In the genomic region with DNA sequence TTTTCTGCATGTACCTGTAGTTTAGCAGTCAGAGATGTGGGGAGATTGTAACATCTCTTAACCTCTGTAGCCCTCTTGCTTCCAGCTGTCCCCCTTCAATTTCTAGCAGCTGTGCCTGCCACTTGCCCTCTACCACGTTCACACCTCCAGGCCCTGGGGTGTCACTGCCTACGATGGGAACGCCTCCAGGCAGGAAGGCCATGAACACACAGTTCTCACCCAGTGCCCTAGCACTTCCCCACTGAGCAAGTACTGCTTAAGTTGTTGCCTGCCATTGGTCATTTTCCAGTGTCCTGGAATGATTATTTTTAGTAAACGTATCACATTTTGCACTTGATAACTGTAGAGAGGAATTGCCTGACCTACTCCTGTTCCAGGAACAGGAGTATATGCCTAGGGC, we compare ENCODE assay signal across 14 cellular contexts.
DNase-seq lines count a peak whose midpoint lies in the region; ATAC-seq and TF ChIP-seq lines count a peak whose summit lies in the region.
"Had no signal": no experiment of that assay in that cellular context is flagged by ENCODE, and none has a peak within 500 bp of the region (broad histone marks: within the 10 kb centered on the region; RNA-seq: fewer than 3 reads in every experiment).

No MANE protein-coding gene starts in this region.

- no peak overlapping the region for H2BK120ac ChIP-seq in neuronal stem cell (ENCODE audit: low read depth, low read length)

- no peak overlapping the region for H4K91ac ChIP-seq in neuronal stem cell (ENCODE audit: low read depth, low read length, poor library complexity)

- H3K18ac ChIP-seq in neuronal stem cell (ENCODE audit: low read length), result no peak overlapping the region

- peak overlapping the region; percentile 69 for H2BK5ac ChIP-seq in neuronal stem cell (ENCODE audit: low read length)

- H3K36me3 ChIP-seq in SU-DHL-6 (ENCODE audit: low read length), result 0 out of 2 replicates have a peak, but pooled peaks cover 3% of the 10 kb centered on the region
- peaks cover 7% of the 10 kb centered on the region in 2 donors for H3K36me3 ChIP-seq in neuronal stem cell (replicated peaks in 1 of 2; ENCODE audit: control insufficient read depth in 2 of 2, insufficient read depth in 2 of 2, low read length in 2 of 2)
- H3K36me3 ChIP-seq in CD8-positive, alpha-beta T cell (ENCODE audit: insufficient read depth, low read length), result no peaks in the 10 kb centered on the region

- H3K27ac Mint-ChIP-seq in CD8-positive, alpha-beta T cell, result no peak overlapping the region

- peak overlapping the region; percentile 99; the same call in 1 of the 2 replicates for H3K27ac ChIP-seq in SU-DHL-6 (ENCODE audit: low read depth, low read length)
- H3K27ac ChIP-seq in neuronal stem cell (replicated peaks; ENCODE audit: low read length), result no peak overlapping the region
- H3K27ac ChIP-seq in CD8-positive, alpha-beta T cell (ENCODE audit: low read depth, low read length), result no peak overlapping the region

- H3K27me3 ChIP-seq in SU-DHL-6 (ENCODE audit: low read length) (no peaks in the 10 kb centered on the region), neuronal stem cell (ENCODE audit: control insufficient read depth in 3 of 3, insufficient read depth in 3 of 3, low read depth in 1 of 3, low read length in 3 of 3) (no peaks in the 10 kb centered on the region)
- no peaks in the 10 kb centered on the region for H3K27me3 ChIP-seq in CD8-positive, alpha-beta T cell (ENCODE audit: insufficient read depth, low read length)

- H3K9me2 ChIP-seq in SU-DHL-6 (replicated peaks; ENCODE audit: insufficient read depth, low read length), result no peaks in the 10 kb centered on the region

- no peaks in the 10 kb centered on the region for H3K79me2 ChIP-seq in SU-DHL-6 (ENCODE audit: insufficient read depth, low read length)

- H3K4me1 Mint-ChIP-seq in CD8-positive, alpha-beta T cell (ENCODE audit: low read depth), result no peaks in the 10 kb centered on the region

- DNase-seq in CD1c-positive myeloid dendritic cell (ENCODE audit: extremely low spot score) (peak; percentile 29), left cardiac atrium (peak; percentile 62), neuronal stem cell (ENCODE audit: low spot score) (no peak)
- DNase-seq in CD8-positive, alpha-beta T cell, result no peak
- DNase-seq in activated CD8-positive, alpha-beta memory T cell treated with anti-CD3 and anti-CD28 coated beads, Interleukin-2, amount 50 U/mL, for 4 hours, result no peak
- DNase-seq: C1 segment of cervical spinal cord, DMS 273 treated with DMSO at 0.1 percent for 48 hours, GF-D8, H9, NCI-H187, NCI-H69, SIG-M5 had no signal

- no peaks in the 10 kb centered on the region for H3K9me3 ChIP-seq in SU-DHL-6 (ENCODE audit: insufficient read depth, low read length)
- H3K9me3 ChIP-seq in neuronal stem cell (replicated peaks in 1 of 2; ENCODE audit: control insufficient read depth in 2 of 2, insufficient read depth in 1 of 2, low read depth in 1 of 2, low read length in 2 of 2), result peaks cover 0 to 14% of the 10 kb centered on the region in 2 donors
- peaks cover 8% of the 10 kb centered on the region for H3K9me3 ChIP-seq in CD8-positive, alpha-beta T cell (ENCODE audit: low read length)

- no peak overlapping the region for H3K9ac ChIP-seq in SU-DHL-6 (ENCODE audit: low read length)
- H3K9ac ChIP-seq in neuronal stem cell (ENCODE audit: low read depth, low read length, poor library complexity), result no peak overlapping the region

- WGBS in neuronal stem cell (ENCODE audit: extremely low coverage in 2 of 2, insufficient read length in 2 of 2, insufficient replicate concordance in 1 of 2), 2 donors, result no CpG with 5 or more reads among the region's 4 CpGs

- intact Hi-C loops in left cardiac atrium (cut with DNase I), result no loop called here
- intact Hi-C loops in CD8-positive, alpha-beta T cell (cut with DNase I, micrococcal nuclease), result no loop called here

- H2BK15ac ChIP-seq in neuronal stem cell (ENCODE audit: low read length), result no peak overlapping the region

- H3K4me2 ChIP-seq in SU-DHL-6 (ENCODE audit: low read depth, low read length, poor library complexity, severe bottlenecking), result no peak overlapping the region
- H3K4me2 ChIP-seq in neuronal stem cell (ENCODE audit: insufficient read depth, low read length, poor library complexity, severe bottlenecking), result no peak overlapping the region

- H3K79me1 ChIP-seq in neuronal stem cell (ENCODE audit: low read depth, low read length), result no peaks in the 10 kb centered on the region

- H3K27me3 Mint-ChIP-seq in CD8-positive, alpha-beta T cell (ENCODE audit: low read depth), result peaks cover 10% of the 10 kb centered on the region

- POLR2A ChIA-PET in CD8-positive, alpha-beta T cell (lab: Charles Lee), result no interaction called here

- H3K14ac ChIP-seq in neuronal stem cell (ENCODE audit: low read length), result no peak overlapping the region

- no peak overlapping the region for H4K8ac ChIP-seq in neuronal stem cell (ENCODE audit: low read depth, low read length)

- no peak overlapping the region for H3K4ac ChIP-seq in neuronal stem cell (ENCODE audit: low read length)

- CTCF ChIA-PET in CD8-positive, alpha-beta T cell (lab: Charles Lee), result no interaction called here

- H3F3A ChIP-seq in SU-DHL-6 (ENCODE audit: insufficient read depth), result peaks cover 51% of the 10 kb centered on the region

- no peaks in the 10 kb centered on the region for H4K20me1 ChIP-seq in SU-DHL-6 (ENCODE audit: low read depth, low read length)

- H3K9me3 Mint-ChIP-seq in CD8-positive, alpha-beta T cell, result peaks cover 16% of the 10 kb centered on the region

- H2BK12ac ChIP-seq in neuronal stem cell (ENCODE audit: low read length), result no peak overlapping the region

- ATAC-seq in left cardiac atrium (peak; percentile 74 to 87), HG02588 (IDR thresholded peaks at IDR 0.05; ENCODE audit: unreplicated experiment) (no peak)
- ATAC-seq in CD8-positive, alpha-beta T cell, result no peak

- no peak overlapping the region for H2AFZ ChIP-seq in SU-DHL-6 (ENCODE audit: low read depth, low read length, severe bottlenecking)
- H2AFZ ChIP-seq in neuronal stem cell (ENCODE audit: low read length), result no peak overlapping the region

- TF ChIP-seq CTCF in SU-DHL-6 (IDR thresholded peaks at IDR 0.05; ENCODE audit: insufficient read depth, low read length, poor library complexity, severe bottlenecking), result no peak
- no peak for TF ChIP-seq CTCF in CD8-positive, alpha-beta T cell (IDR thresholded peaks at IDR 0.05)

- H3K4me3 ChIP-seq in SU-DHL-6 (ENCODE audit: insufficient read depth, low read length, poor library complexity, severe bottlenecking) (no peak overlapping the region), neuronal stem cell (ENCODE audit: low read length in 2 of 2) (no peak overlapping the region)
- no peak overlapping the region for H3K4me3 ChIP-seq in CD8-positive, alpha-beta T cell (ENCODE audit: low read depth, low read length)

- no peak overlapping the region for H3K4me3 Mint-ChIP-seq in CD8-positive, alpha-beta T cell
- H3K4me3 Mint-ChIP-seq: H9 had no signal

- peaks cover 5% of the 10 kb centered on the region for H3K36me3 Mint-ChIP-seq in CD8-positive, alpha-beta T cell

- H3K23ac ChIP-seq in neuronal stem cell (ENCODE audit: low read depth, low read length, poor library complexity), result no peak overlapping the region

- no peak overlapping the region for H2AK5ac ChIP-seq in neuronal stem cell (ENCODE audit: low read depth, low read length)

- peaks cover 0 to 3% of the 10 kb centered on the region in 2 donors for H3K4me1 ChIP-seq in neuronal stem cell (ENCODE audit: control insufficient read depth in 2 of 2, insufficient read depth in 1 of 2, low read depth in 1 of 2, low read length in 2 of 2)
- H3K4me1 ChIP-seq in CD8-positive, alpha-beta T cell (ENCODE audit: insufficient read depth, low read length), result no peaks in the 10 kb centered on the region

Comparison
In these comparisons a context has a peak if more than half of its experiments do, and no peak if none do; other contexts are left out.
1. DNase-seq: peak in CD1c-positive myeloid dendritic cell (single experiment) and left cardiac atrium (single experiment); none in neuronal stem cell (single experiment), CD8-positive, alpha-beta T cell (0 of 7) and activated CD8-positive, alpha-beta memory T cell treated with anti-CD3 and anti-CD28 coated beads, Interleukin-2, amount 50 U/mL, for 4 hours (single experiment).
2. ATAC-seq: peak in left cardiac atrium (2 of 2); none in HG02588 (single experiment) and CD8-positive, alpha-beta T cell (single experiment).